ENCODE assay signal across 1 cellular context in genomic region chr5:175657593-175658271, GRCh38.
TF ChIP-seq lines count a peak whose summit lies in the region.

A gene with protein sequence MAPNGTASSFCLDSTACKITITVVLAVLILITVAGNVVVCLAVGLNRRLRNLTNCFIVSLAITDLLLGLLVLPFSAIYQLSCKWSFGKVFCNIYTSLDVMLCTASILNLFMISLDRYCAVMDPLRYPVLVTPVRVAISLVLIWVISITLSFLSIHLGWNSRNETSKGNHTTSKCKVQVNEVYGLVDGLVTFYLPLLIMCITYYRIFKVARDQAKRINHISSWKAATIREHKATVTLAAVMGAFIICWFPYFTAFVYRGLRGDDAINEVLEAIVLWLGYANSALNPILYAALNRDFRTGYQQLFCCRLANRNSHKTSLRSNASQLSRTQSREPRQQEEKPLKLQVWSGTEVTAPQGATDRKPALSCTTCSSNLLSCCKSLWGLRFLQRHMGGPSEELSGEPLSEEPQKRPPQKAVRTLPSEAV (plus strand): TSS chr5:175658071. CDS start chr5:175683234, 25,163 bp downstream.

TF ChIP-seq in HepG2, 621 proteins besides CTCF, POLR2A, EP300 and RAD21 (continued from another document):
- TF ChIP-seq ZNF318 (CRISPR knock-in tag; IDR thresholded peaks at IDR 0.05): no peak
- no peak for TF ChIP-seq ZMYM4 (CRISPR knock-in tag; IDR thresholded peaks at IDR 0.05)
- TF ChIP-seq NR2F6 (IDR thresholded peaks at IDR 0.05): no peak
- TF ChIP-seq NR2F6 (CRISPR knock-in tag; IDR thresholded peaks at IDR 0.05): no peak
- TF ChIP-seq ZNF329 (CRISPR knock-in tag; IDR thresholded peaks at IDR 0.05; ENCODE audit: low read depth): no peak
- TF ChIP-seq ZNF143 (CRISPR knock-in tag; IDR thresholded peaks at IDR 0.05): no peak
